ENCODE assay signal across 6 cellular contexts in genomic region chr11:57476223-57476882, GRCh38. TPM values are rescaled to one million over a fixed set of nuclear protein-coding genes. Genes with fewer than 3 reads are reported as not detected.
DNase-seq lines count a peak whose midpoint lies in the region; ATAC-seq, FAIRE-seq and TF ChIP-seq lines count a peak whose summit lies in the region.

No MANE protein-coding gene starts in this region.

- H3K9me3 ChIP-seq in H1 (ENCODE audit: insufficient read depth in 2 of 2, low read depth in 1 of 2, low read length in 1 of 2) = no peaks in the 10 kb centered on the region
- no peaks in the 10 kb centered on the region for H3K9me3 ChIP-seq in sigmoid colon

- H2BK15ac ChIP-seq in H1 (ENCODE audit: low read length) = 0 out of 2 replicates have a peak overlapping the region, but pooled peaks have one; percentile 61

- peak overlapping the region; percentile 77 for H2AFZ ChIP-seq in KMS-11 (ENCODE audit: low read depth)
- H2AFZ ChIP-seq in H1 (ENCODE audit: low read length) = no peak overlapping the region

- TF ChIP-seq EP300 in H1 (IDR thresholded peaks at IDR 0.05; ENCODE audit: borderline replicate concordance in 1 of 2, low read depth in 2 of 2, low read length in 2 of 2) = no peak
- no peak for TF ChIP-seq EP300 in sigmoid colon (IDR thresholded peaks at IDR 0.05)

- no peak overlapping the region for H2AK5ac ChIP-seq in H1 (ENCODE audit: low read depth, low read length)

- H3K23ac ChIP-seq in H1 (ENCODE audit: insufficient read length) = no peak overlapping the region

- POLR2A ChIA-PET in H1 (lab: Charles Lee; ENCODE audit: partially characterized antibody) = interaction anchor here (1.0 to 11.2 kb wide), 8 partner anchors 9 to 168 kb away, joined by 3 to 141 read pairs (median 6); partner anchors contain the start of gene RTN4RL2

- H4K8ac ChIP-seq in H1 (ENCODE audit: extremely low read depth, insufficient read depth, low read length) = peak overlapping the region; percentile 88; the same call in 1 of the 2 replicates

- CTCF ChIA-PET in H1 (lab: Charles Lee; ENCODE audit: partially characterized antibody) = interaction anchor here (0.6 to 33.7 kb wide), 12 partner anchors 17 to 462 kb away, joined by 3 to 1146 read pairs (median 4); partner anchors contain the start of genes RTN4RL2, SLC43A1, SMTNL1 and TIMM10

- peak overlapping the region; percentile 97 for H3K9ac ChIP-seq in KMS-11
- peak overlapping the region in 3 of 4 experiments; percentile 42 to 82 (median 50); a peak in 5 of 7 replicates for H3K9ac ChIP-seq in H1 (replicated peaks in 1 of 4; ENCODE audit: extremely low read depth in 1 of 4, low read depth in 3 of 4, low read length in 3 of 4)

- peak overlapping the region; percentile 35; the same call in 1 of the 2 replicates for H2BK5ac ChIP-seq in H1 (ENCODE audit: low read depth, low read length)

- peaks cover 14% of the 10 kb centered on the region for H3K79me2 ChIP-seq in KMS-11 (ENCODE audit: insufficient read depth, low read depth)
- no peaks in the 10 kb centered on the region for H3K79me2 ChIP-seq in H1 (ENCODE audit: control insufficient read depth in 1 of 2, insufficient read depth in 2 of 2, low read length in 2 of 2)

- H4K20me1 ChIP-seq in KMS-11 (ENCODE audit: insufficient read depth) (no peaks in the 10 kb centered on the region), H1 (replicated peaks in 1 of 2; ENCODE audit: control insufficient read depth in 1 of 2, insufficient read depth in 2 of 2, low read length in 2 of 2) (peaks cover 3 to 7% of the 10 kb centered on the region in 2 experiments)

- H4K5ac ChIP-seq in H1 (ENCODE audit: insufficient read length, low read depth, low read length) = no peak overlapping the region

- H3K23me2 ChIP-seq in H1 (ENCODE audit: low read depth, low read length) = peaks cover 11% of the 10 kb centered on the region; the same call in 1 of the 2 replicates

- peak overlapping the region; percentile 87 for H3K18ac ChIP-seq in H1 (ENCODE audit: extremely low read depth, low read length)

- no peak for TF ChIP-seq RAD21 in H1 (IDR thresholded peaks at IDR 0.05 in 1 of 2, conservative IDR thresholded peaks at IDR 0.05 in 1 of 2; ENCODE audit: low read depth in 2 of 2, low read length in 2 of 2)

- H3K27ac ChIP-seq in KMS-11 (peak overlapping the region; percentile 91), H1 (ENCODE audit: low read depth, low read length) (no peak overlapping the region), sigmoid colon (peak overlapping the region in 1 of 4 donors; percentile 49)

- no peak overlapping the region for H3K4me3 ChIP-seq in KMS-11 (IDR thresholded peaks at IDR 0.05; ENCODE audit: insufficient read depth, low read depth, low read length)
- peak overlapping the region; percentile 19 to 57 (median 35) for H3K4me3 ChIP-seq in H1 (ENCODE audit: extremely low read depth in 1 of 4, insufficient read depth in 2 of 4, low read depth in 3 of 4, low read length in 4 of 4)
- H3K4me3 ChIP-seq in sigmoid colon = peak overlapping the region; percentile 15 to 57 (median 50)

- intact Hi-C loops in sigmoid colon (cut with DNase I) = loop anchor here (2.0 kb wide), 1 partner anchor 18 kb away; no protein-coding TSS in a partner anchor

- 6% methylated on average over 45 of the region's 82 CpGs; no CpG with 5 or more reads in 1 of the 2 experiments for WGBS in H1 (ENCODE audit: extremely low coverage in 1 of 2, insufficient coverage in 1 of 2, insufficient read length in 1 of 2, insufficient replicate concordance in 2 of 2, low coverage in 1 of 2, low lambda C conversion rate in 2 of 2, missing lambda C conversion rate in 1 of 2), 2 experiments
- 1 to 2% methylated on average over 82 of the region's 82 CpGs for WGBS in sigmoid colon, 2 donors

- H2BK12ac ChIP-seq in H1 (ENCODE audit: low read depth, low read length) = peak overlapping the region; percentile 55; the same call in 1 of the 2 replicates

- H3K56ac ChIP-seq in H1 (replicated peaks; ENCODE audit: insufficient read length, low read depth, low read length) = no peak overlapping the region

- DNase-seq in H1 (ENCODE audit: low read depth in 1 of 2, low spot score in 2 of 2) (peak in 1 of 2 experiments; percentile 74), sigmoid colon (no peak), cortex of kidney (lab: John Stamatoyannopoulos, UW) (no peak), SIG-M5 treated with dmso at 0.1 percent for 504 hours (lab: John Stamatoyannopoulos, UW; ENCODE audit: unreplicated experiment) (no peak)

- FAIRE-seq in H1 (lab: Jason Lieb, UNC) = no peak

- ATAC-seq in GM19455 (IDR thresholded peaks at IDR 0.05; ENCODE audit: unreplicated experiment) = peak; percentile 46

- H3K27me3 ChIP-seq in KMS-11 (ENCODE audit: insufficient read depth, low read depth) (no peaks in the 10 kb centered on the region), H1 (replicated peaks in 1 of 4; ENCODE audit: control insufficient read depth in 3 of 4, extremely low read depth in 1 of 4, insufficient read depth in 3 of 4, low read length in 3 of 4) (peaks cover 0 to 35% (median 24%) of the 10 kb centered on the region in 4 experiments; a peak in 6 of 7 replicates), sigmoid colon (peaks cover 0 to 47% (median 27%) of the 10 kb centered on the region in 3 donors)

- H3K79me1 ChIP-seq in H1 (ENCODE audit: low read depth, low read length) = no peaks in the 10 kb centered on the region

- H3K36me3 ChIP-seq in KMS-11 (ENCODE audit: insufficient read depth) (no peaks in the 10 kb centered on the region), H1 (ENCODE audit: control insufficient read depth in 2 of 4, insufficient read depth in 4 of 4, low read length in 3 of 4) (peaks cover 0 to 4% (median 0%) of the 10 kb centered on the region in 4 experiments; a peak in 1 of 8 replicates), sigmoid colon (no peaks in the 10 kb centered on the region)

- H3K14ac ChIP-seq in H1 (ENCODE audit: insufficient read length) = no peak overlapping the region

- peak overlapping the region; percentile 79 for H3K4me2 ChIP-seq in KMS-11
- peak overlapping the region; percentile 52 to 73 for H3K4me2 ChIP-seq in H1 (ENCODE audit: insufficient read depth in 1 of 2, low read depth in 2 of 2, low read length in 2 of 2)

- no peak overlapping the region for H2BK120ac ChIP-seq in H1 (replicated peaks; ENCODE audit: low read depth, low read length)

- TF ChIP-seq POLR2A in H1 (IDR thresholded peaks at IDR 0.05; ENCODE audit: control extremely low read depth in 1 of 2, low read depth in 2 of 2, low read length in 2 of 2) = peak in 1 of 2 experiments; percentile 11; a peak in 1 of 3 replicates
- TF ChIP-seq POLR2A in sigmoid colon (IDR thresholded peaks at IDR 0.05) = no peak

- H3K4me1 ChIP-seq in KMS-11 (ENCODE audit: low read depth, poor library complexity, severe bottlenecking) (peaks cover 35% of the 10 kb centered on the region), H1 (replicated peaks in 1 of 4; ENCODE audit: control insufficient read depth in 3 of 4, insufficient read depth in 4 of 4, low read length in 3 of 4) (peaks cover 6 to 30% (median 16%) of the 10 kb centered on the region in 4 experiments), sigmoid colon (peaks cover 0 to 16% (median 15%) of the 10 kb centered on the region in 4 donors)

- no peak for TF ChIP-seq CTCF in KMS-11 (conservative IDR thresholded peaks at IDR 0.05; ENCODE audit: low read depth, low read length)
- TF ChIP-seq CTCF in H1 (IDR thresholded peaks at IDR 0.05; ENCODE audit: control extremely low read depth in 1 of 3, insufficient read depth in 1 of 3, low read depth in 1 of 3, low read length in 3 of 3) = no peak
- no peak for TF ChIP-seq CTCF in sigmoid colon (IDR thresholded peaks at IDR 0.05)

- no peak overlapping the region for H4K91ac ChIP-seq in H1 (replicated peaks; ENCODE audit: insufficient read length, low read length)

- H3K4ac ChIP-seq in H1 (replicated peaks; ENCODE audit: insufficient read length, low read depth, low read length) = no peak overlapping the region

- no peak overlapping the region for H2BK20ac ChIP-seq in H1 (ENCODE audit: low read length)

RNA-seq across cellular contexts. Expression of gene RTN4RL2, which starts 16.0 kb away (rescaled TPM):
- total RNA-seq in H1 (2021; fragmentation: NEBNext Ultra II Directional; extraction: Animal tissue kit (Norgen Biotek cat#: 25700)) = 23.7 and 24.4 TPM in 2 replicates
- polyA plus RNA-seq in H1 (2011; rRNA removed) (11.4 and 17.3 TPM in 2 replicates), sigmoid colon (under 1 TPM in 2 of 3 donors, not detected in 1; 0.60 to 0.63 TPM)
- 4.4 TPM for polyA plus RNA-seq in H1 (2011; cell fraction: cytosol; rRNA removed)
- 11.2 TPM for polyA plus RNA-seq in H1 (2011; cell fraction: nucleus; rRNA removed)
- polyA plus RNA-seq in H1 (2012, experiment 1 of 2) = 13.1 to 33.1 TPM (median 28.5 TPM) in 4 replicates
- polyA plus RNA-seq in H1 (2012, experiment 2 of 2) = 15.1 TPM
- 25.6 TPM for polyA plus RNA-seq in H1 (2013, experiment 1 of 2)
- polyA plus RNA-seq in H1 (2013, experiment 2 of 2) = 28.8 TPM
- 3.2 and 3.9 TPM in 2 replicates for polyA minus RNA-seq in H1 (2011; rRNA and poly(A)+ RNA removed)
- 16.0 TPM for polyA minus RNA-seq in H1 (2011; cell fraction: cytosol; rRNA and poly(A)+ RNA removed)
- 12.4 TPM for polyA minus RNA-seq in H1 (2011; cell fraction: nucleus; rRNA and poly(A)+ RNA removed)
- total RNA-seq in sigmoid colon = under 1 TPM in 2 of 4 donors, not detected in 2; 0.41 to 0.66 TPM

RNA-seq across cellular contexts. Expression of gene SLC43A1, which starts 39.1 kb away (rescaled TPM):
- total RNA-seq in H1 (2021; fragmentation: NEBNext Ultra II Directional; extraction: Animal tissue kit (Norgen Biotek cat#: 25700)) = 30.1 and 34.5 TPM in 2 replicates
- polyA plus RNA-seq in H1 (2011; rRNA removed) (58.0 and 79.5 TPM in 2 replicates), sigmoid colon (10 to 100 TPM in 1 of 3 donors, 1 to 10 TPM in 1, under 1 TPM in 1; 0.92 to 14.3 (median 5.4) TPM)
- polyA plus RNA-seq in H1 (2011; cell fraction: cytosol; rRNA removed) = 51.3 TPM
- 92.4 TPM for polyA plus RNA-seq in H1 (2011; cell fraction: nucleus; rRNA removed)
- 27.7 to 39.6 TPM (median 34.4 TPM) in 4 replicates for polyA plus RNA-seq in H1 (2012, experiment 1 of 2)
- polyA plus RNA-seq in H1 (2012, experiment 2 of 2) = 34.6 TPM
- polyA plus RNA-seq in H1 (2013, experiment 1 of 2) = 25.5 TPM
- polyA plus RNA-seq in H1 (2013, experiment 2 of 2) = 27.2 TPM
- polyA minus RNA-seq in H1 (2011; rRNA and poly(A)+ RNA removed) = 54.4 and 66.2 TPM in 2 replicates
- 27.5 TPM for polyA minus RNA-seq in H1 (2011; cell fraction: cytosol; rRNA and poly(A)+ RNA removed)
- polyA minus RNA-seq in H1 (2011; cell fraction: nucleus; rRNA and poly(A)+ RNA removed) = 36.7 TPM
- 10 to 100 TPM; 19.1 to 32.4 (median 27.4) TPM for total RNA-seq in sigmoid colon

RNA-seq across cellular contexts. Expression of gene SLC43A3, which starts 49.4 kb away (rescaled TPM):
- total RNA-seq in H1 (2021; fragmentation: NEBNext Ultra II Directional; extraction: Animal tissue kit (Norgen Biotek cat#: 25700)) = 31.8 and 32.5 TPM in 2 replicates
- polyA plus RNA-seq in H1 (2011; rRNA removed) (61.1 and 67.8 TPM in 2 replicates), sigmoid colon (10 to 100 TPM; 11.3 to 16.9 (median 12.6) TPM)
- polyA plus RNA-seq in H1 (2011; cell fraction: cytosol; rRNA removed) = 38.7 TPM
- polyA plus RNA-seq in H1 (2011; cell fraction: nucleus; rRNA removed) = 34.0 TPM
- 26.9 to 34.2 TPM (median 30.5 TPM) in 4 replicates for polyA plus RNA-seq in H1 (2012, experiment 1 of 2)
- 26.5 TPM for polyA plus RNA-seq in H1 (2012, experiment 2 of 2)
- polyA plus RNA-seq in H1 (2013, experiment 1 of 2) = 40.8 TPM
- 41.0 TPM for polyA plus RNA-seq in H1 (2013, experiment 2 of 2)
- 56.9 and 59.9 TPM in 2 replicates for polyA minus RNA-seq in H1 (2011; rRNA and poly(A)+ RNA removed)
- 17.5 TPM for polyA minus RNA-seq in H1 (2011; cell fraction: cytosol; rRNA and poly(A)+ RNA removed)
- polyA minus RNA-seq in H1 (2011; cell fraction: nucleus; rRNA and poly(A)+ RNA removed) = 26.8 TPM
- total RNA-seq in sigmoid colon = 10 to 100 TPM; 25.2 to 43.9 (median 31.9) TPM

RNA-seq across cellular contexts. Expression of gene TIMM10, which starts 54.2 kb away (rescaled TPM):
- 109 and 117 TPM in 2 replicates for total RNA-seq in H1 (2021; fragmentation: NEBNext Ultra II Directional; extraction: Animal tissue kit (Norgen Biotek cat#: 25700))
- polyA plus RNA-seq in H1 (2011; rRNA removed) (208 and 227 TPM in 2 replicates), sigmoid colon (10 to 100 TPM; 48.0 to 62.9 (median 52.7) TPM)
- polyA plus RNA-seq in H1 (2011; cell fraction: cytosol; rRNA removed) = 230 TPM
- polyA plus RNA-seq in H1 (2011; cell fraction: nucleus; rRNA removed) = 119 TPM
- polyA plus RNA-seq in H1 (2012, experiment 1 of 2) = 158 to 185 TPM (median 175 TPM) in 4 replicates
- polyA plus RNA-seq in H1 (2012, experiment 2 of 2) = 187 TPM
- polyA plus RNA-seq in H1 (2013, experiment 1 of 2) = 152 TPM
- 158 TPM for polyA plus RNA-seq in H1 (2013, experiment 2 of 2)
- polyA minus RNA-seq in H1 (2011; rRNA and poly(A)+ RNA removed) = 71.3 and 73.7 TPM in 2 replicates
- 25.8 TPM for polyA minus RNA-seq in H1 (2011; cell fraction: cytosol; rRNA and poly(A)+ RNA removed)
- polyA minus RNA-seq in H1 (2011; cell fraction: nucleus; rRNA and poly(A)+ RNA removed) = 40.7 TPM
- total RNA-seq in sigmoid colon = 10 to 100 TPM; 22.4 to 59.7 (median 33.0) TPM

Comparison
In these comparisons a context has a peak if more than half of its experiments do, and no peak if none do; other contexts are left out.
1. RNA of gene RTN4RL2, which starts 16.0 kb away (total RNA-seq): 23.7 to 24.4 TPM in H1; 0.41 to 0.66 TPM in sigmoid colon; every median in the first group is over 10 times any median in the second.